11 cellular contexts compared by ENCODE assay signal in genomic region chr1:108470750-108471149, GRCh38. TPM values are rescaled to one million over a fixed set of nuclear protein-coding genes. Genes with fewer than 3 reads are reported as not detected.
"Had no signal": no experiment of that assay in that cellular context is flagged by ENCODE, and none has a peak within 500 bp of the region (broad histone marks: within the 10 kb centered on the region; RNA-seq: fewer than 3 reads in every experiment).

No MANE protein-coding gene starts in this region.

RNA-seq across cellular contexts. Expression of gene NBPF6, which starts 20.6 kb away (rescaled TPM):
- total RNA-seq: activated B cell treated with CpG ODN at 0.5 μM for 24 hours; activated CD4-positive, alpha-beta memory T cell treated with anti-CD3 and anti-CD28 coated beads, Interleukin-2, amount 10 ng/mL, durations not matched to agents 7 days and 5 days; activated CD4-positive, alpha-beta T cell treated with anti-CD3 and anti-CD28 coated beads for 36 hours; activated CD4-positive, alpha-beta T cell treated with anti-CD3 and anti-CD28 coated beads, Interleukin-2, amount 10 ng/mL, durations not matched to agents 7 days and 5 days; activated CD8-positive, alpha-beta memory T cell treated with anti-CD3 and anti-CD28 coated beads for 36 hours; activated CD8-positive, alpha-beta memory T cell treated with anti-CD3 and anti-CD28 coated beads, Interleukin-2, amount 10 ng/mL, durations not matched to agents 7 days and 5 days; activated CD8-positive, alpha-beta T cell treated with anti-CD3 and anti-CD28 coated beads for 36 hours; activated CD8-positive, alpha-beta T cell treated with anti-CD3 and anti-CD28 coated beads, Interleukin-2, amount 10 ng/mL, durations not matched to agents 7 days and 5 days; T-cell; T-helper 2 cell treated with Interferon-gamma antibody and Interleukin-4, amounts not matched to agents 100 ng/mL and 5 ng/mL, for 36 hours; WTC11 had no signal
